Comparison of ENCODE assay signal across 3 cellular contexts in the genomic region with DNA sequence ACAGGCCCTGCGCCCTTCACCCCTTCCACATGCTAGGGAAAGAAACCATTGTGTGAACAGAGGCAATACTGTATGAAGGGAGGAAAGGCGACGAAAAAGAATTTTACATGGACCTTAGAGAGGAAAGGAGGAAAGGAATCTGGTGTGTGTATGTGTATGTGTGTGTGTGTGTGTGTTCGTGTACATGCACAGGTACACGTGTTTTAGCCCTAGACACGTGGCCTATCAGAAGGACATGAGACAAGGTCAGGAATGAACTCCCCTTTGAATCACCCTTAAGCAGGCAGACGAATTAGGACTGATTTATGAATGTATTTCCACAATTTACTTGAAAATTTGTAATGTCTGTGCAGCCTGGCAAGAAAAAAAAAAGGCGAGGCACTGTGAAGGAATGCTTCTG.
TF ChIP-seq lines count a peak whose summit lies in the region.

No MANE protein-coding gene starts in this region.

TF ChIP-seq in HepG2, 621 proteins besides CTCF, POLR2A, EP300 and RAD21:
- TF ChIP-seq MNT (IDR thresholded peaks at IDR 0.05) (peak; percentile 92), ZNF83 (CRISPR knock-in tag; IDR thresholded peaks at IDR 0.05; ENCODE audit: borderline replicate concordance) (no peak)
TF ChIP-seq in HepG2: peak in this region for 1.

TF ChIP-seq in H1, 55 proteins besides CTCF, POLR2A, EP300 and RAD21:
- TF ChIP-seq YY1 (IDR thresholded peaks at IDR 0.05; ENCODE audit: low read depth, low read length) (no peak), BCL11A (IDR thresholded peaks at IDR 0.05; ENCODE audit: low read depth in 2 of 2, low read length in 2 of 2) (no peak)
TF ChIP-seq in H1: peak in this region for 0.

TF ChIP-seq in SK-N-SH treated with all-trans-retinoic acid at 6 μM for 48 hours, 23 proteins besides CTCF, POLR2A, EP300 and RAD21:
- no peak for TF ChIP-seq ZFP3 (CRISPR knock-in tag; IDR thresholded peaks at IDR 0.05)
- TF ChIP-seq ZC3H10 (CRISPR knock-in tag; IDR thresholded peaks at IDR 0.05): no peak
- TF ChIP-seq ZNF70 (CRISPR knock-in tag; IDR thresholded peaks at IDR 0.05): no peak
- no peak for TF ChIP-seq POU6F1 (CRISPR knock-in tag; IDR thresholded peaks at IDR 0.05; ENCODE audit: borderline replicate concordance, low read depth)
- no peak for TF ChIP-seq OSR1 (CRISPR knock-in tag; IDR thresholded peaks at IDR 0.05)
- TF ChIP-seq PPARA (CRISPR knock-in tag; IDR thresholded peaks at IDR 0.05; ENCODE audit: borderline replicate concordance): no peak
- no peak for TF ChIP-seq CSDC2 (CRISPR knock-in tag; IDR thresholded peaks at IDR 0.05)
TF ChIP-seq in SK-N-SH treated with all-trans-retinoic acid at 6 μM for 48 hours: peak in this region for 0.
